ENCODE assay signal across 2 cellular contexts in genomic region chr5:18744441-18744840, GRCh38.
TF ChIP-seq lines count a peak whose summit lies in the region.

No MANE protein-coding gene starts in this region.

TF ChIP-seq in H1, 55 proteins besides CTCF, POLR2A, EP300 and RAD21:
- TF ChIP-seq SRF (IDR thresholded peaks at IDR 0.05; ENCODE audit: low read depth, low read length), result no peak
- no peak for TF ChIP-seq HDAC2 (IDR thresholded peaks at IDR 0.05; ENCODE audit: borderline replicate concordance in 1 of 2, low read depth in 2 of 2, low read length in 2 of 2)
- TF ChIP-seq BCL11A (IDR thresholded peaks at IDR 0.05; ENCODE audit: low read depth in 2 of 2, low read length in 2 of 2), result no peak
- TF ChIP-seq BRCA1 (IDR thresholded peaks at IDR 0.05; ENCODE audit: low read depth, low read length), result no peak
- no peak for TF ChIP-seq SP2 (IDR thresholded peaks at IDR 0.05; ENCODE audit: low read length)
- TF ChIP-seq PHF8 (conservative IDR thresholded peaks at IDR 0.05; ENCODE audit: low read depth, low read length), result no peak
- TF ChIP-seq SAP30 (IDR thresholded peaks at IDR 0.05; ENCODE audit: insufficient read depth, insufficient replicate concordance, low read length), result no peak
- TF ChIP-seq RNF2 (IDR thresholded peaks at IDR 0.05; ENCODE audit: borderline replicate concordance, low read depth, low read length, missing control alignments, poor library complexity, severe bottlenecking), result no peak
- no peak for TF ChIP-seq SP4 (IDR thresholded peaks at IDR 0.05; ENCODE audit: low read length)
- TF ChIP-seq RBBP5 (IDR thresholded peaks at IDR 0.05; ENCODE audit: borderline replicate concordance, low read depth, low read length), result no peak
- no peak for TF ChIP-seq USF2 (IDR thresholded peaks at IDR 0.05; ENCODE audit: low read length)
- no peak for TF ChIP-seq SIX5 (IDR thresholded peaks at IDR 0.05; ENCODE audit: low read depth, low read length)
- TF ChIP-seq SP1 (IDR thresholded peaks at IDR 0.05; ENCODE audit: low read depth, low read length), result no peak
- TF ChIP-seq EZH2 (IDR thresholded peaks at IDR 0.05; ENCODE audit: low read depth, low read length, severe bottlenecking), result no peak
- TF ChIP-seq CBX5 (IDR thresholded peaks at IDR 0.05; ENCODE audit: low read depth, low read length), result no peak
- TF ChIP-seq TCF12 (IDR thresholded peaks at IDR 0.05; ENCODE audit: low read depth, low read length), result no peak
- TF ChIP-seq ASH2L (IDR thresholded peaks at IDR 0.05; ENCODE audit: low read length), result no peak
- TF ChIP-seq RXRA (IDR thresholded peaks at IDR 0.05; ENCODE audit: insufficient read depth, low read depth, low read length), result no peak
- no peak for TF ChIP-seq TBP (IDR thresholded peaks at IDR 0.05; ENCODE audit: low read depth, low read length)

TF ChIP-seq in HepG2, 621 proteins besides CTCF, POLR2A, EP300 and RAD21:
- no peak for TF ChIP-seq ELF3 (CRISPR knock-in tag; IDR thresholded peaks at IDR 0.05)
